Comparison of ENCODE assay signal across 24 cellular contexts in genomic region chr4:6341696-6342095, GRCh38.
"Had no signal": no experiment of that assay in that cellular context is flagged by ENCODE, and none has a peak within 500 bp of the region (broad histone marks: within the 10 kb centered on the region; RNA-seq: fewer than 3 reads in every experiment).

No MANE protein-coding gene starts in this region.

- H3K27ac ChIP-seq: body of pancreas, esophagus squamous epithelium, gastroesophageal sphincter, left lung, psoas muscle, right atrium auricular region, spleen, tibial nerve, VCaP had no signal

- DNase-seq: activated CD4-positive, alpha-beta T cell treated with anti-CD3 and anti-CD28 coated beads, Interleukin-2, amount 10 ng/mL, durations not matched to agents 24 days and 14 days; activated CD8-positive, alpha-beta memory T cell treated with anti-CD3 and anti-CD28 coated beads, Interleukin-2, amount 10 ng/mL, durations not matched to agents 7 days and 5 days; activated CD8-positive, alpha-beta T cell treated with anti-CD3 and anti-CD28 coated beads for 36 hours; activated effector memory CD4-positive, alpha-beta T cell treated with anti-CD3 and anti-CD28 coated beads, Interleukin-2, amount 50 U/mL, for 16 hours; activated naive CD4-positive, alpha-beta T cell treated with anti-CD3 and anti-CD28 coated beads, Interleukin-2, amount 50 U/mL, for 16 hours; activated naive CD8-positive, alpha-beta T cell treated with anti-CD3 and anti-CD28 coated beads, Interleukin-2, amount 50 U/mL, for 24 hours; activated T-cell treated with anti-CD3 and anti-CD28 coated beads for 4 hours; body of pancreas; central memory CD4-positive, alpha-beta T cell; endodermal cell; esophagus squamous epithelium; left lung; natural killer cell; psoas muscle; spleen; stimulated activated CD4-positive, alpha-beta T cell treated with anti-CD3 and anti-CD28 coated beads, Interleukin-4, amount 100 ng/mL, for 1 hour; stimulated activated naive CD8-positive, alpha-beta T cell treated with anti-CD3 and anti-CD28 coated beads, Interleukin-15, Interleukin-2, amounts not matched to agents 100 U/mL and 50 U/mL, for 24 hours; SW 1271; T-helper 17 cell had no signal

- ATAC-seq: activated CD4-positive, CD25-positive, alpha-beta regulatory T cell treated with anti-CD3 and anti-CD28 coated beads, Interleukin-2, amount 50 U/mL, for 24 hours; activated CD8-positive, alpha-beta memory T cell treated with anti-CD3 and anti-CD28 coated beads, Interleukin-2, amount 10 ng/mL, durations not matched to agents 7 days and 5 days; activated CD8-positive, alpha-beta T cell treated with anti-CD3 and anti-CD28 coated beads for 36 hours; activated naive CD8-positive, alpha-beta T cell treated with anti-CD3 and anti-CD28 coated beads, Interleukin-2, amount 50 U/mL, for 24 hours; body of pancreas; gastroesophageal sphincter; left lung; natural killer cell; psoas muscle; stimulated activated naive CD8-positive, alpha-beta T cell treated with anti-CD3 and anti-CD28 coated beads, Interleukin-15, Interleukin-2, amounts not matched to agents 100 U/mL and 50 U/mL, for 24 hours; T-helper 17 cell had no signal

- H3K4me3 ChIP-seq: body of pancreas, esophagus squamous epithelium, gastroesophageal sphincter, left lung, psoas muscle, right atrium auricular region, spleen, tibial nerve had no signal
